In the genomic region with DNA sequence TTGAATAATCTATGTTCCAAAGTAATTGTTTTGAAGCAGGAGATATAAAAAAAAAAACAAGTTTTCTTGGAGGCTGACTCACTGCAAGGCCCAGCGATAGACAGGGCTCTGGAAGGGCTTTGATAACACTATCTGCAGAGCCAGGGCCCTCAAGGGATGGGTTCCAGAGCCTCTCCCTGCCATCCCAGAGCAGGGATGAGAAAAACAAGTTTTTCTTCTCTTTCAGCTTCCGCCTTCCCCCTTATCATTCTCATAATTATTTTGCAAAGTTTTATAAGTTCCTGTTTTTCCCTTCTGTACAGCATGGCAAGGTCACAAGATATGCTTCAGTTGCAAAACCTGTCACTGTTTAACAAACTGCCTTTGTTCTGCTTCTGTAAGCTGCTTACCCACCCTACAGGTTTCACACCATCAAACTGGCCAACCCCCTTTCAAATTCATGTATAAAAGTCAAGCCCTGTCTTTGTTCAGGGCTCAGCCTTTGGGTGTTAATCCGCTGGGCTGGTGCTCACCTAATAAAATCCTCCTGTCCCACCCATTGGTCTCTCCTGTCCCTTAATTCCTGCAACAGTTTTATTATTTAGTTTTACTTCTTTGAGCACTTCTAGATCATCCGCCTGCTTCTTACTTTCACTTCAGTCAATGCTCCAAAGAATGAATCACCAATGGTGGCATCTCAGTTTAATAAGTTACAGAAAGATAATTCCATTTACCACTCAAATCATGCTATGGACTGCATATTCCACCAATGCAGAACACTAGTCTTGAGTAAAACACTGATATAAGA, we compare ENCODE assay signal across 1 cellular context.
TF ChIP-seq lines count a peak whose summit lies in the region.

No MANE protein-coding gene starts in this region.

TF ChIP-seq in K562, 482 proteins besides CTCF, POLR2A, EP300 and RAD21 (continued from another document and continues in another):
- TF ChIP-seq, protein P1, sequence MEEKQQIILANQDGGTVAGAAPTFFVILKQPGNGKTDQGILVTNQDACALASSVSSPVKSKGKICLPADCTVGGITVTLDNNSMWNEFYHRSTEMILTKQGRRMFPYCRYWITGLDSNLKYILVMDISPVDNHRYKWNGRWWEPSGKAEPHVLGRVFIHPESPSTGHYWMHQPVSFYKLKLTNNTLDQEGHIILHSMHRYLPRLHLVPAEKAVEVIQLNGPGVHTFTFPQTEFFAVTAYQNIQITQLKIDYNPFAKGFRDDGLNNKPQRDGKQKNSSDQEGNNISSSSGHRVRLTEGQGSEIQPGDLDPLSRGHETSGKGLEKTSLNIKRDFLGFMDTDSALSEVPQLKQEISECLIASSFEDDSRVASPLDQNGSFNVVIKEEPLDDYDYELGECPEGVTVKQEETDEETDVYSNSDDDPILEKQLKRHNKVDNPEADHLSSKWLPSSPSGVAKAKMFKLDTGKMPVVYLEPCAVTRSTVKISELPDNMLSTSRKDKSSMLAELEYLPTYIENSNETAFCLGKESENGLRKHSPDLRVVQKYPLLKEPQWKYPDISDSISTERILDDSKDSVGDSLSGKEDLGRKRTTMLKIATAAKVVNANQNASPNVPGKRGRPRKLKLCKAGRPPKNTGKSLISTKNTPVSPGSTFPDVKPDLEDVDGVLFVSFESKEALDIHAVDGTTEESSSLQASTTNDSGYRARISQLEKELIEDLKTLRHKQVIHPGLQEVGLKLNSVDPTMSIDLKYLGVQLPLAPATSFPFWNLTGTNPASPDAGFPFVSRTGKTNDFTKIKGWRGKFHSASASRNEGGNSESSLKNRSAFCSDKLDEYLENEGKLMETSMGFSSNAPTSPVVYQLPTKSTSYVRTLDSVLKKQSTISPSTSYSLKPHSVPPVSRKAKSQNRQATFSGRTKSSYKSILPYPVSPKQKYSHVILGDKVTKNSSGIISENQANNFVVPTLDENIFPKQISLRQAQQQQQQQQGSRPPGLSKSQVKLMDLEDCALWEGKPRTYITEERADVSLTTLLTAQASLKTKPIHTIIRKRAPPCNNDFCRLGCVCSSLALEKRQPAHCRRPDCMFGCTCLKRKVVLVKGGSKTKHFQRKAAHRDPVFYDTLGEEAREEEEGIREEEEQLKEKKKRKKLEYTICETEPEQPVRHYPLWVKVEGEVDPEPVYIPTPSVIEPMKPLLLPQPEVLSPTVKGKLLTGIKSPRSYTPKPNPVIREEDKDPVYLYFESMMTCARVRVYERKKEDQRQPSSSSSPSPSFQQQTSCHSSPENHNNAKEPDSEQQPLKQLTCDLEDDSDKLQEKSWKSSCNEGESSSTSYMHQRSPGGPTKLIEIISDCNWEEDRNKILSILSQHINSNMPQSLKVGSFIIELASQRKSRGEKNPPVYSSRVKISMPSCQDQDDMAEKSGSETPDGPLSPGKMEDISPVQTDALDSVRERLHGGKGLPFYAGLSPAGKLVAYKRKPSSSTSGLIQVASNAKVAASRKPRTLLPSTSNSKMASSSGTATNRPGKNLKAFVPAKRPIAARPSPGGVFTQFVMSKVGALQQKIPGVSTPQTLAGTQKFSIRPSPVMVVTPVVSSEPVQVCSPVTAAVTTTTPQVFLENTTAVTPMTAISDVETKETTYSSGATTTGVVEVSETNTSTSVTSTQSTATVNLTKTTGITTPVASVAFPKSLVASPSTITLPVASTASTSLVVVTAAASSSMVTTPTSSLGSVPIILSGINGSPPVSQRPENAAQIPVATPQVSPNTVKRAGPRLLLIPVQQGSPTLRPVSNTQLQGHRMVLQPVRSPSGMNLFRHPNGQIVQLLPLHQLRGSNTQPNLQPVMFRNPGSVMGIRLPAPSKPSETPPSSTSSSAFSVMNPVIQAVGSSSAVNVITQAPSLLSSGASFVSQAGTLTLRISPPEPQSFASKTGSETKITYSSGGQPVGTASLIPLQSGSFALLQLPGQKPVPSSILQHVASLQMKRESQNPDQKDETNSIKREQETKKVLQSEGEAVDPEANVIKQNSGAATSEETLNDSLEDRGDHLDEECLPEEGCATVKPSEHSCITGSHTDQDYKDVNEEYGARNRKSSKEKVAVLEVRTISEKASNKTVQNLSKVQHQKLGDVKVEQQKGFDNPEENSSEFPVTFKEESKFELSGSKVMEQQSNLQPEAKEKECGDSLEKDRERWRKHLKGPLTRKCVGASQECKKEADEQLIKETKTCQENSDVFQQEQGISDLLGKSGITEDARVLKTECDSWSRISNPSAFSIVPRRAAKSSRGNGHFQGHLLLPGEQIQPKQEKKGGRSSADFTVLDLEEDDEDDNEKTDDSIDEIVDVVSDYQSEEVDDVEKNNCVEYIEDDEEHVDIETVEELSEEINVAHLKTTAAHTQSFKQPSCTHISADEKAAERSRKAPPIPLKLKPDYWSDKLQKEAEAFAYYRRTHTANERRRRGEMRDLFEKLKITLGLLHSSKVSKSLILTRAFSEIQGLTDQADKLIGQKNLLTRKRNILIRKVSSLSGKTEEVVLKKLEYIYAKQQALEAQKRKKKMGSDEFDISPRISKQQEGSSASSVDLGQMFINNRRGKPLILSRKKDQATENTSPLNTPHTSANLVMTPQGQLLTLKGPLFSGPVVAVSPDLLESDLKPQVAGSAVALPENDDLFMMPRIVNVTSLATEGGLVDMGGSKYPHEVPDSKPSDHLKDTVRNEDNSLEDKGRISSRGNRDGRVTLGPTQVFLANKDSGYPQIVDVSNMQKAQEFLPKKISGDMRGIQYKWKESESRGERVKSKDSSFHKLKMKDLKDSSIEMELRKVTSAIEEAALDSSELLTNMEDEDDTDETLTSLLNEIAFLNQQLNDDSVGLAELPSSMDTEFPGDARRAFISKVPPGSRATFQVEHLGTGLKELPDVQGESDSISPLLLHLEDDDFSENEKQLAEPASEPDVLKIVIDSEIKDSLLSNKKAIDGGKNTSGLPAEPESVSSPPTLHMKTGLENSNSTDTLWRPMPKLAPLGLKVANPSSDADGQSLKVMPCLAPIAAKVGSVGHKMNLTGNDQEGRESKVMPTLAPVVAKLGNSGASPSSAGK (IDR thresholded peaks at IDR 0.05) = 0 out of 2 replicates have a peak, but pooled peaks have one; percentile 19
- no peak for TF ChIP-seq ZNF408 (CRISPR knock-in tag; IDR thresholded peaks at IDR 0.05; ENCODE audit: low read depth)
- TF ChIP-seq JUN (IDR thresholded peaks at IDR 0.05; ENCODE audit: borderline replicate concordance, low read depth, low read length) = peak; percentile 87
- TF ChIP-seq JUN (CRISPR knock-in tag; IDR thresholded peaks at IDR 0.05; ENCODE audit: borderline replicate concordance) = no peak
- no peak for TF ChIP-seq ZSCAN29 (IDR thresholded peaks at IDR 0.05)
- TF ChIP-seq ZNF696 (CRISPR knock-in tag; conservative IDR thresholded peaks at IDR 0.05) = no peak
- TF ChIP-seq ZNF174 (CRISPR knock-in tag; IDR thresholded peaks at IDR 0.05) = no peak
- no peak for TF ChIP-seq ZNF431 (CRISPR knock-in tag; IDR thresholded peaks at IDR 0.05)
- TF ChIP-seq DDX20 (tag; IDR thresholded peaks at IDR 0.05; ENCODE audit: low read depth) = no peak
- TF ChIP-seq RHOXF2B (CRISPR knock-in tag; conservative IDR thresholded peaks at IDR 0.05) = peak; percentile 22; the same call in 1 of the 2 replicates
- TF ChIP-seq GATAD2B (IDR thresholded peaks at IDR 0.05; ENCODE audit: borderline replicate concordance) = 0 out of 2 replicates have a peak, but pooled peaks have one; percentile 3
- TF ChIP-seq, protein P2, sequence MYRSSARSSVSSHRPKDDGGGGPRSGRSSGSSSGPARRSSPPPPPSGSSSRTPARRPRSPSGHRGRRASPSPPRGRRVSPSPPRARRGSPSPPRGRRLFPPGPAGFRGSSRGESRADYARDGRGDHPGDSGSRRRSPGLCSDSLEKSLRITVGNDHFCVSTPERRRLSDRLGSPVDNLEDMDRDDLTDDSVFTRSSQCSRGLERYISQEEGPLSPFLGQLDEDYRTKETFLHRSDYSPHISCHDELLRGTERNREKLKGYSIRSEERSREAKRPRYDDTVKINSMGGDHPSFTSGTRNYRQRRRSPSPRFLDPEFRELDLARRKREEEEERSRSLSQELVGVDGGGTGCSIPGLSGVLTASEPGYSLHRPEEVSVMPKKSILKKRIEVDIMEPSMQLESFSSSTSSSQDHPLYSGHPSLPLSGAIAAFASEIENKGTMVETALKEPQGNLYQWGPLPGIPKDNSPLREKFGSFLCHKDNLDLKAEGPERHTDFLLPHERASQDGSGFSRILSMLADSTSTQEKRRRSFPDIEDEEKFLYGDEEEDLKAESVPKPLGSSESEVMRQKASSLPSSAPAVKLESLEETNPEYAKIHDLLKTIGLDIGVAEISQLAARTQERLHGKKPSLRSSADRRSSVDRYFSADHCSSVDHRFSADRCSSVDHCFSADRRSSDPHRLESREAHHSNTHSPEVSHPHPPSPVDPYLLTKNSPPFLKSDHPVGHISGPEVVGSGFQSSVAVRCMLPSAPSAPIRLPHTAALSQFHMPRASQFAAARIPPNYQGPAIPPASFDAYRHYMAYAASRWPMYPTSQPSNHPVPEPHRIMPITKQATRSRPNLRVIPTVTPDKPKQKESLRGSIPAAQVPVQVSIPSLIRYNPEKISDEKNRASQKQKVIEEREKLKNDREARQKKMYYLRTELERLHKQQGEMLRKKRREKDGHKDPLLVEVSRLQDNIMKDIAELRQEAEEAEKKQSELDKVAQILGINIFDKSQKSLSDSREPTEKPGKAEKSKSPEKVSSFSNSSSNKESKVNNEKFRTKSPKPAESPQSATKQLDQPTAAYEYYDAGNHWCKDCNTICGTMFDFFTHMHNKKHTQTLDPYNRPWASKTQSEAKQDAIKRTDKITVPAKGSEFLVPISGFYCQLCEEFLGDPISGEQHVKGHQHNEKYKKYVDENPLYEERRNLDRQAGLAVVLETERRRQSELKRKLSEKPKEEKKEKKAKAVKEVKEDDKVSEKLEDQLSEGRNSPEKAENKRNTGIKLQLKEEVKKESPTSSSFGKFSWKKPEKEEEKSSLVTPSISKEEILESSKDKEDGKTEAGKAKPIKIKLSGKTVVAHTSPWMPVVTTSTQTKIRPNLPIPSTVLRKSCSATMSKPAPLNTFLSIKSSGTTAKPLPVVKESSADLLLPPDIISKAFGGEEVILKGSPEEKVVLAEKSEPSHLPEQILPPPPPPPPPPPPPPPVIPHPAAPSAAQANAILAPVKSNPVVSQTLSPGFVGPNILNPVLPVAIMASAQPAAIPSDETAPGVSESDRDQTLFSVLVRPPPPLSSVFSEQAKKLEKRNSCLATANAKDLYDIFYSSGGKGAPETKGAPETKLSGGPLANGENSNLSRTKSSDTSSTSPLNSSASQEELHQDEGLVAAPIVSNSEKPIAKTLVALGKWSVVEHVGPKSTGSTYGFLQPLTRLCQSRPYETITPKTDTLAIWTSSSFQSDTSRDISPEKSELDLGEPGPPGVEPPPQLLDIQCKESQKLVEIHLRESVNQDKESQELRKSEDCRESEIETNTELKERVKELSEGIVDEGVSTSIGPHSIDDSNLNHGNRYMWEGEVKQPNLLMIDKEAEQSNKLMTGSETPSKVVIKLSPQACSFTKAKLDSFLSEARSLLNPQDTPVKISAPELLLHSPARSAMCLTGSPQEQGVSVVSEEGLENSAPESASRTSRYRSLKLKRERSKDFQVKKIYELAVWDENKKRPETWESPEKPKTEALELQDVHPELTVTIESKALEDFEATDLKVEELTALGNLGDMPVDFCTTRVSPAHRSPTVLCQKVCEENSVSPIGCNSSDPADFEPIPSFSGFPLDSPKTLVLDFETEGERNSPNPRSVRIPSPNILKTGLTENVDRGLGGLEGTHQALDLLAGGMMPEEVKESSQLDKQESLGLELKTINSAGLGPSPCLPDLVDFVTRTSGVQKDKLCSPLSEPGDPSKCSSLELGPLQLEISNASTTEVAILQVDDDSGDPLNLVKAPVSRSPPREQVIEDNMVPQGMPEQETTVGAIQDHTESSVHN (IDR thresholded peaks at IDR 0.05; ENCODE audit: borderline replicate concordance in 1 of 2, low read depth in 1 of 2) = no peak; a peak in 1 of 4 replicates
- TF ChIP-seq, protein P3, sequence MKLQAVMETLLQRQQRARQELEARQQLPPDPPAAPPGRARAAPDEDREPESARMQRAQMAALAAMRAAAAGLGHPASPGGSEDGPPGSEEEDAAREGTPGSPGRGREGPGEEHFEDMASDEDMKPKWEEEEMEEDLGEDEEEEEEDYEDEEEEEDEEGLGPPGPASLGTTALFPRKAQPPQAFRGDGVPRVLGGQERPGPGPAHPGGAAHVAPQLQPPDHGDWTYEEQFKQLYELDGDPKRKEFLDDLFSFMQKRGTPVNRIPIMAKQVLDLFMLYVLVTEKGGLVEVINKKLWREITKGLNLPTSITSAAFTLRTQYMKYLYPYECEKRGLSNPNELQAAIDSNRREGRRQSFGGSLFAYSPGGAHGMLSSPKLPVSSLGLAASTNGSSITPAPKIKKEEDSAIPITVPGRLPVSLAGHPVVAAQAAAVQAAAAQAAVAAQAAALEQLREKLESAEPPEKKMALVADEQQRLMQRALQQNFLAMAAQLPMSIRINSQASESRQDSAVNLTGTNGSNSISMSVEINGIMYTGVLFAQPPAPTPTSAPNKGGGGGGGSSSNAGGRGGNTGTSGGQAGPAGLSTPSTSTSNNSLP (IDR thresholded peaks at IDR 0.05; ENCODE audit: borderline replicate concordance, low read depth, low read length) = peak; percentile 71; the same call in 1 of the 2 replicates
- peak in 1 of 2 experiments; percentile 94; a peak in 3 of 4 replicates for TF ChIP-seq TBL1XR1 (IDR thresholded peaks at IDR 0.05; ENCODE audit: low read length in 2 of 2)
- no peak for TF ChIP-seq PHF8 (IDR thresholded peaks at IDR 0.05; ENCODE audit: borderline replicate concordance, low read length)
- TF ChIP-seq, protein P4, sequence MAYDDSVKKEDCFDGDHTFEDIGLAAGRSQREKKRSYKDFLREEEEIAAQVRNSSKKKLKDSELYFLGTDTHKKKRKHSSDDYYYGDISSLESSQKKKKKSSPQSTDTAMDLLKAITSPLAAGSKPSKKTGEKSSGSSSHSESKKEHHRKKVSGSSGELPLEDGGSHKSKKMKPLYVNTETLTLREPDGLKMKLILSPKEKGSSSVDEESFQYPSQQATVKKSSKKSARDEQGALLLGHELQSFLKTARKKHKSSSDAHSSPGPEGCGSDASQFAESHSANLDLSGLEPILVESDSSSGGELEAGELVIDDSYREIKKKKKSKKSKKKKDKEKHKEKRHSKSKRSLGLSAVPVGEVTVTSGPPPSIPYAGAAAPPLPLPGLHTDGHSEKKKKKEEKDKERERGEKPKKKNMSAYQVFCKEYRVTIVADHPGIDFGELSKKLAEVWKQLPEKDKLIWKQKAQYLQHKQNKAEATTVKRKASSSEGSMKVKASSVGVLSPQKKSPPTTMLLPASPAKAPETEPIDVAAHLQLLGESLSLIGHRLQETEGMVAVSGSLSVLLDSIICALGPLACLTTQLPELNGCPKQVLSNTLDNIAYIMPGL (CRISPR knock-in tag; IDR thresholded peaks at IDR 0.05) = no peak
- no peak for TF ChIP-seq HDAC8 (tag; IDR thresholded peaks at IDR 0.05)
- TF ChIP-seq, protein P5, sequence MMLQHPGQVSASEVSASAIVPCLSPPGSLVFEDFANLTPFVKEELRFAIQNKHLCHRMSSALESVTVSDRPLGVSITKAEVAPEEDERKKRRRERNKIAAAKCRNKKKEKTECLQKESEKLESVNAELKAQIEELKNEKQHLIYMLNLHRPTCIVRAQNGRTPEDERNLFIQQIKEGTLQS (IDR thresholded peaks at IDR 0.05) = peak; percentile 87
- TF ChIP-seq, protein P5 (CRISPR knock-in tag; conservative IDR thresholded peaks at IDR 0.05) = peak; percentile 79; the same call in 1 of the 2 replicates
- no peak for TF ChIP-seq ZNF75A (CRISPR knock-in tag; IDR thresholded peaks at IDR 0.05)
- no peak; the same call in 1 of the 2 replicates for TF ChIP-seq LEF1 (IDR thresholded peaks at IDR 0.05)
- 0 out of 2 replicates have a peak, but pooled peaks have one; percentile 50 for TF ChIP-seq ZNF24 (IDR thresholded peaks at IDR 0.05)
- no peak; the same call in 1 of the 2 replicates for TF ChIP-seq GTF2E2 (tag; IDR thresholded peaks at IDR 0.05)
- peak; percentile 75 for TF ChIP-seq MTA3 (IDR thresholded peaks at IDR 0.05; ENCODE audit: borderline replicate concordance)
